In genomic region chr20:35664544-35665206, GRCh38 we compare ENCODE assay signal across 1 cellular context.
TF ChIP-seq lines count a peak whose summit lies in the region.

Gene CPNE1, minus strand, starts transcription at chr20:35664900. Its CDS starts 31,977 bp downstream, at chr20:35632923.
Gene RBM12, minus strand, starts transcription at chr20:35664900. Its CDS starts 9,578 bp downstream, at chr20:35655322.

TF ChIP-seq in IMR-90, 13 proteins besides CTCF, POLR2A, EP300 and RAD21 (continued from another document):
- no peak for TF ChIP-seq ELK1 (IDR thresholded peaks at IDR 0.05; ENCODE audit: borderline replicate concordance, low read depth, low read length)
